ENCODE assay signal across 16 cellular contexts in genomic region chr9:90896231-90896630, GRCh38.
DNase-seq lines count a peak whose midpoint lies in the region; ATAC-seq and TF ChIP-seq lines count a peak whose summit lies in the region.
"Had no signal": no experiment of that assay in that cellular context is flagged by ENCODE, and none has a peak within 500 bp of the region (broad histone marks: within the 10 kb centered on the region; RNA-seq: fewer than 3 reads in every experiment).

No MANE protein-coding gene starts in this region.

- no CpG with 5 or more reads among the region's 3 CpGs for WGBS in mesendoderm (ENCODE audit: extremely low coverage, insufficient coverage, low lambda C conversion rate)
- WGBS in aorta, 2 donors = 67 to 83% methylated on average over 3 of the region's 3 CpGs

- H3K23ac ChIP-seq in mesendoderm (ENCODE audit: low read length) = no peak overlapping the region

- H3K79me2 ChIP-seq in mesendoderm (ENCODE audit: control insufficient read depth, insufficient read depth, low read length) = no peaks in the 10 kb centered on the region

- H2BK5ac ChIP-seq in mesendoderm (ENCODE audit: low read length) = no peak overlapping the region

- TF ChIP-seq CTCF in coronary artery (IDR thresholded peaks at IDR 0.05) (no peak), vagina (IDR thresholded peaks at IDR 0.05) (no peak)
- no peak for TF ChIP-seq CTCF in CD4-positive, alpha-beta T cell (IDR thresholded peaks at IDR 0.05)

- H2BK120ac ChIP-seq in mesendoderm (ENCODE audit: low read depth, low read length) = no peak overlapping the region

- no peak overlapping the region for H4K5ac ChIP-seq in mesendoderm (ENCODE audit: low read length)

- no peak overlapping the region for H3K27ac Mint-ChIP-seq in activated CD8-positive, alpha-beta memory T cell treated with anti-CD3 and anti-CD28 coated beads, Interleukin-2, amount 10 ng/mL, durations not matched to agents 7 days and 5 days
- H3K27ac Mint-ChIP-seq in CD4-positive, alpha-beta T cell = no peak overlapping the region
- H3K27ac Mint-ChIP-seq: CD4-positive, CD25-positive, alpha-beta regulatory T cell had no signal

- no peak overlapping the region for H3K4me3 ChIP-seq in coronary artery
- no peak overlapping the region for H3K4me3 ChIP-seq in mesendoderm (ENCODE audit: low read length)
- H3K4me3 ChIP-seq in vagina = no peak overlapping the region
- no peak overlapping the region for H3K4me3 ChIP-seq in aorta (ENCODE audit: low read length in 2 of 2)
- H3K4me3 ChIP-seq: BLaER1 treated with 17β-estradiol and CSF1 and Interleukin-3, amounts not matched to agents 10 nM and 100 nM; GM12878 had no signal

- no peaks in the 10 kb centered on the region for H3K36me3 Mint-ChIP-seq in activated CD8-positive, alpha-beta memory T cell treated with anti-CD3 and anti-CD28 coated beads, Interleukin-2, amount 10 ng/mL, durations not matched to agents 7 days and 5 days
- H3K36me3 Mint-ChIP-seq in CD4-positive, alpha-beta T cell (ENCODE audit: low read depth) = no peaks in the 10 kb centered on the region
- H3K36me3 Mint-ChIP-seq: CD4-positive, CD25-positive, alpha-beta regulatory T cell had no signal

- CTCF ChIA-PET in activated CD8-positive, alpha-beta memory T cell treated with anti-CD3 and anti-CD28 coated beads, Interleukin-2, amount 10 ng/mL, durations not matched to agents 7 days and 5 days (lab: Charles Lee) = no interaction called here
- CTCF ChIA-PET in CD4-positive, alpha-beta T cell (lab: Charles Lee) = no interaction called here

- DNase-seq in activated CD8-positive, alpha-beta memory T cell treated with anti-CD3 and anti-CD28 coated beads, Interleukin-2, amount 10 ng/mL, durations not matched to agents 7 days and 5 days = peak; percentile 31
- DNase-seq in activated CD8-positive, alpha-beta memory T cell treated with anti-CD3 and anti-CD28 coated beads, Interleukin-2, amount 50 U/mL, for 48 hours = no peak
- peak; percentile 17 for DNase-seq in coronary artery (ENCODE audit: low spot score)
- peak; percentile 21 for DNase-seq in mesendoderm
- DNase-seq in vagina (ENCODE audit: extremely low spot score in 2 of 2) = no peak
- DNase-seq in Right ventricle myocardium inferior (ENCODE audit: missing footprints) = no peak
- DNase-seq in CD4-positive, alpha-beta T cell = no peak
- DNase-seq in aorta = no peak
- DNase-seq: Calu3; CD4-positive, CD25-positive, alpha-beta regulatory T cell; DMS 273 treated with DMSO at 0.1 percent for 48 hours had no signal

- no peak overlapping the region for H3K9ac ChIP-seq in mesendoderm (ENCODE audit: low read length)
- H3K9ac ChIP-seq: BLaER1 treated with 17β-estradiol and CSF1 and Interleukin-3, amounts not matched to agents 10 nM and 100 nM had no signal

- no peak overlapping the region for H3K4me2 ChIP-seq in mesendoderm (ENCODE audit: low read length)
- H3K4me2 ChIP-seq: BLaER1 treated with 17β-estradiol and CSF1 and Interleukin-3, amounts not matched to agents 10 nM and 100 nM had no signal

- H4K8ac ChIP-seq in mesendoderm (ENCODE audit: low read depth, low read length) = no peak overlapping the region

- H3K4me1 Mint-ChIP-seq in activated CD8-positive, alpha-beta memory T cell treated with anti-CD3 and anti-CD28 coated beads, Interleukin-2, amount 10 ng/mL, durations not matched to agents 7 days and 5 days = no peaks in the 10 kb centered on the region
- H3K4me1 Mint-ChIP-seq in CD4-positive, alpha-beta T cell (ENCODE audit: low read depth) = no peaks in the 10 kb centered on the region
- H3K4me1 Mint-ChIP-seq: CD4-positive, CD25-positive, alpha-beta regulatory T cell had no signal

- POLR2A ChIA-PET in CD4-positive, alpha-beta T cell (lab: Charles Lee) = no interaction called here

- H3K27me3 ChIP-seq in mesendoderm (ENCODE audit: insufficient read depth, low read length, poor library complexity) (no peaks in the 10 kb centered on the region), vagina (no peaks in the 10 kb centered on the region), aorta (ENCODE audit: control insufficient read depth in 1 of 2, insufficient read depth in 2 of 2, low read length in 1 of 2) (no peaks in the 10 kb centered on the region)
- H3K27me3 ChIP-seq in CD4-positive, alpha-beta T cell (ENCODE audit: control insufficient read depth, insufficient read depth, low read length) = no peaks in the 10 kb centered on the region
- H3K27me3 ChIP-seq: BLaER1 treated with 17β-estradiol and CSF1 and Interleukin-3, amounts not matched to agents 10 nM and 100 nM had no signal

- H3K4me1 ChIP-seq in mesendoderm (ENCODE audit: control insufficient read depth, low read depth, low read length) (peaks cover 5% of the 10 kb centered on the region), vagina (peaks cover 14% of the 10 kb centered on the region), aorta (ENCODE audit: control insufficient read depth in 1 of 2, insufficient read depth in 2 of 2, low read length in 2 of 2) (no peaks in the 10 kb centered on the region)
- H3K4me1 ChIP-seq: BLaER1 treated with 17β-estradiol and CSF1 and Interleukin-3, amounts not matched to agents 10 nM and 100 nM had no signal

- intact Hi-C loops in vagina (cut with DNase I) = no loop called here
- intact Hi-C loops in Right ventricle myocardium inferior (cut with DNase I) = no loop called here
- intact Hi-C loops in CD4-positive, alpha-beta T cell (cut with DNase I, micrococcal nuclease) = no loop called here
- intact Hi-C loops in aorta (cut with DNase I) = no loop called here

- H3K79me1 ChIP-seq in mesendoderm (ENCODE audit: low read length) = no peaks in the 10 kb centered on the region

- H3K9me3 ChIP-seq in vagina (no peaks in the 10 kb centered on the region), aorta (ENCODE audit: control insufficient read depth, low read length) (no peaks in the 10 kb centered on the region)
- no peaks in the 10 kb centered on the region for H3K9me3 ChIP-seq in CD4-positive, alpha-beta T cell (ENCODE audit: control insufficient read depth, low read length)
- H3K9me3 ChIP-seq: BLaER1 treated with 17β-estradiol and CSF1 and Interleukin-3, amounts not matched to agents 10 nM and 100 nM had no signal

- H2AK5ac ChIP-seq in mesendoderm (ENCODE audit: low read length) = no peak overlapping the region

- H3K27me3 Mint-ChIP-seq in activated CD8-positive, alpha-beta memory T cell treated with anti-CD3 and anti-CD28 coated beads, Interleukin-2, amount 10 ng/mL, durations not matched to agents 7 days and 5 days = peaks cover 18% of the 10 kb centered on the region
- peaks cover 8% of the 10 kb centered on the region for H3K27me3 Mint-ChIP-seq in CD4-positive, alpha-beta T cell

- H3K18ac ChIP-seq in mesendoderm (ENCODE audit: low read length) = no peak overlapping the region

- H3K4me3 Mint-ChIP-seq in activated CD8-positive, alpha-beta memory T cell treated with anti-CD3 and anti-CD28 coated beads, Interleukin-2, amount 10 ng/mL, durations not matched to agents 7 days and 5 days = no peak overlapping the region
- no peak overlapping the region for H3K4me3 Mint-ChIP-seq in CD4-positive, alpha-beta T cell
- H3K4me3 Mint-ChIP-seq: CD4-positive, CD25-positive, alpha-beta regulatory T cell had no signal

- H3K56ac ChIP-seq in mesendoderm (ENCODE audit: low read length) = no peak overlapping the region

- H3K36me3 ChIP-seq in mesendoderm (ENCODE audit: control insufficient read depth, insufficient read depth, low read length) (no peaks in the 10 kb centered on the region), vagina (no peaks in the 10 kb centered on the region), aorta (ENCODE audit: control insufficient read depth in 1 of 2, insufficient read depth in 2 of 2, low read length in 1 of 2) (no peaks in the 10 kb centered on the region)

- no peak overlapping the region for H3K4ac ChIP-seq in mesendoderm (ENCODE audit: low read depth, low read length)

- H3K27ac ChIP-seq in coronary artery = no peak overlapping the region
- H3K27ac ChIP-seq in mesendoderm (ENCODE audit: low read depth, low read length) = no peak overlapping the region
- H3K27ac ChIP-seq in vagina = peak overlapping the region; percentile 14
- H3K27ac ChIP-seq in CD4-positive, alpha-beta T cell (ENCODE audit: low read depth, low read length) = no peak overlapping the region
- H3K27ac ChIP-seq in aorta (ENCODE audit: low read depth in 1 of 2, low read length in 2 of 2) = no peak overlapping the region
- H3K27ac ChIP-seq: 22Rv1; BLaER1 treated with 17β-estradiol and CSF1 and Interleukin-3, amounts not matched to agents 10 nM and 100 nM; HL-60 had no signal

- ATAC-seq in activated CD8-positive, alpha-beta memory T cell treated with anti-CD3 and anti-CD28 coated beads, Interleukin-2, amount 10 ng/mL, durations not matched to agents 7 days and 5 days = no peak
- ATAC-seq in Right ventricle myocardium inferior (no peak), aorta (ENCODE audit: low FRiP score) (no peak)
- ATAC-seq in CD4-positive, alpha-beta T cell (ENCODE audit: poor library complexity) = no peak
- ATAC-seq: GM12878, HCT116 had no signal

- no peaks in the 10 kb centered on the region for H3K9me3 Mint-ChIP-seq in activated CD8-positive, alpha-beta memory T cell treated with anti-CD3 and anti-CD28 coated beads, Interleukin-2, amount 10 ng/mL, durations not matched to agents 7 days and 5 days (ENCODE audit: low read depth)
- no peaks in the 10 kb centered on the region for H3K9me3 Mint-ChIP-seq in CD4-positive, alpha-beta T cell
- H3K9me3 Mint-ChIP-seq: CD4-positive, CD25-positive, alpha-beta regulatory T cell had no signal

- no peak overlapping the region for H2BK15ac ChIP-seq in mesendoderm (replicated peaks; ENCODE audit: low read depth)

- no peak for TF ChIP-seq POLR2A in vagina (IDR thresholded peaks at IDR 0.05)

Comparison
In these comparisons a context has a peak if more than half of its experiments do, and no peak if none do; other contexts are left out.
1. DNase-seq: peak in activated CD8-positive, alpha-beta memory T cell treated with anti-CD3 and anti-CD28 coated beads, Interleukin-2, amount 10 ng/mL, durations not matched to agents 7 days and 5 days (single experiment), coronary artery (single experiment) and mesendoderm (single experiment); none in activated CD8-positive, alpha-beta memory T cell treated with anti-CD3 and anti-CD28 coated beads, Interleukin-2, amount 50 U/mL, for 48 hours (single experiment), vagina (0 of 2), Right ventricle myocardium inferior (single experiment), CD4-positive, alpha-beta T cell (0 of 10) and aorta (0 of 2).